ENCODE assay signal across 1 cellular context in the genomic region with DNA sequence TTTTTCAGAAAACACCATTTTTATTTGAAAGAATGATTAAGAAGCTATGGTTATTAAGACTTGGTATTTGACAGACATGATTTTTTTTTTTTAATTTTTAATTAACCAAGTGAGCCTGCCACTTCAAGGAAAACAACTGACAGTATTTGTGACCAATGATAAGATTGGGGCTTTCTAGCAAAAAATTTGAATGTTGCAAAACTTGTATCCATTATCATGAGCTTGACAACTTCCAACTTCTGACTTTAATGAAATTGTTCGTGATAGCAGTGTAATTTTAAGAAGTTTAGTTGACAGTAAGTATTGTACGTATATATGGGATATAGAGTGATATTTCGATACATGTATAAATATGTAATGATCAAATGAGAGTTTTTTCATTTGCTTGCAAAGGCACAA.
TF ChIP-seq lines count a peak whose summit lies in the region.

No MANE protein-coding gene starts in this region.

TF ChIP-seq in GM23338, 12 proteins besides CTCF, POLR2A, EP300 and RAD21 (continued from another document):
- TF ChIP-seq, protein P1, sequence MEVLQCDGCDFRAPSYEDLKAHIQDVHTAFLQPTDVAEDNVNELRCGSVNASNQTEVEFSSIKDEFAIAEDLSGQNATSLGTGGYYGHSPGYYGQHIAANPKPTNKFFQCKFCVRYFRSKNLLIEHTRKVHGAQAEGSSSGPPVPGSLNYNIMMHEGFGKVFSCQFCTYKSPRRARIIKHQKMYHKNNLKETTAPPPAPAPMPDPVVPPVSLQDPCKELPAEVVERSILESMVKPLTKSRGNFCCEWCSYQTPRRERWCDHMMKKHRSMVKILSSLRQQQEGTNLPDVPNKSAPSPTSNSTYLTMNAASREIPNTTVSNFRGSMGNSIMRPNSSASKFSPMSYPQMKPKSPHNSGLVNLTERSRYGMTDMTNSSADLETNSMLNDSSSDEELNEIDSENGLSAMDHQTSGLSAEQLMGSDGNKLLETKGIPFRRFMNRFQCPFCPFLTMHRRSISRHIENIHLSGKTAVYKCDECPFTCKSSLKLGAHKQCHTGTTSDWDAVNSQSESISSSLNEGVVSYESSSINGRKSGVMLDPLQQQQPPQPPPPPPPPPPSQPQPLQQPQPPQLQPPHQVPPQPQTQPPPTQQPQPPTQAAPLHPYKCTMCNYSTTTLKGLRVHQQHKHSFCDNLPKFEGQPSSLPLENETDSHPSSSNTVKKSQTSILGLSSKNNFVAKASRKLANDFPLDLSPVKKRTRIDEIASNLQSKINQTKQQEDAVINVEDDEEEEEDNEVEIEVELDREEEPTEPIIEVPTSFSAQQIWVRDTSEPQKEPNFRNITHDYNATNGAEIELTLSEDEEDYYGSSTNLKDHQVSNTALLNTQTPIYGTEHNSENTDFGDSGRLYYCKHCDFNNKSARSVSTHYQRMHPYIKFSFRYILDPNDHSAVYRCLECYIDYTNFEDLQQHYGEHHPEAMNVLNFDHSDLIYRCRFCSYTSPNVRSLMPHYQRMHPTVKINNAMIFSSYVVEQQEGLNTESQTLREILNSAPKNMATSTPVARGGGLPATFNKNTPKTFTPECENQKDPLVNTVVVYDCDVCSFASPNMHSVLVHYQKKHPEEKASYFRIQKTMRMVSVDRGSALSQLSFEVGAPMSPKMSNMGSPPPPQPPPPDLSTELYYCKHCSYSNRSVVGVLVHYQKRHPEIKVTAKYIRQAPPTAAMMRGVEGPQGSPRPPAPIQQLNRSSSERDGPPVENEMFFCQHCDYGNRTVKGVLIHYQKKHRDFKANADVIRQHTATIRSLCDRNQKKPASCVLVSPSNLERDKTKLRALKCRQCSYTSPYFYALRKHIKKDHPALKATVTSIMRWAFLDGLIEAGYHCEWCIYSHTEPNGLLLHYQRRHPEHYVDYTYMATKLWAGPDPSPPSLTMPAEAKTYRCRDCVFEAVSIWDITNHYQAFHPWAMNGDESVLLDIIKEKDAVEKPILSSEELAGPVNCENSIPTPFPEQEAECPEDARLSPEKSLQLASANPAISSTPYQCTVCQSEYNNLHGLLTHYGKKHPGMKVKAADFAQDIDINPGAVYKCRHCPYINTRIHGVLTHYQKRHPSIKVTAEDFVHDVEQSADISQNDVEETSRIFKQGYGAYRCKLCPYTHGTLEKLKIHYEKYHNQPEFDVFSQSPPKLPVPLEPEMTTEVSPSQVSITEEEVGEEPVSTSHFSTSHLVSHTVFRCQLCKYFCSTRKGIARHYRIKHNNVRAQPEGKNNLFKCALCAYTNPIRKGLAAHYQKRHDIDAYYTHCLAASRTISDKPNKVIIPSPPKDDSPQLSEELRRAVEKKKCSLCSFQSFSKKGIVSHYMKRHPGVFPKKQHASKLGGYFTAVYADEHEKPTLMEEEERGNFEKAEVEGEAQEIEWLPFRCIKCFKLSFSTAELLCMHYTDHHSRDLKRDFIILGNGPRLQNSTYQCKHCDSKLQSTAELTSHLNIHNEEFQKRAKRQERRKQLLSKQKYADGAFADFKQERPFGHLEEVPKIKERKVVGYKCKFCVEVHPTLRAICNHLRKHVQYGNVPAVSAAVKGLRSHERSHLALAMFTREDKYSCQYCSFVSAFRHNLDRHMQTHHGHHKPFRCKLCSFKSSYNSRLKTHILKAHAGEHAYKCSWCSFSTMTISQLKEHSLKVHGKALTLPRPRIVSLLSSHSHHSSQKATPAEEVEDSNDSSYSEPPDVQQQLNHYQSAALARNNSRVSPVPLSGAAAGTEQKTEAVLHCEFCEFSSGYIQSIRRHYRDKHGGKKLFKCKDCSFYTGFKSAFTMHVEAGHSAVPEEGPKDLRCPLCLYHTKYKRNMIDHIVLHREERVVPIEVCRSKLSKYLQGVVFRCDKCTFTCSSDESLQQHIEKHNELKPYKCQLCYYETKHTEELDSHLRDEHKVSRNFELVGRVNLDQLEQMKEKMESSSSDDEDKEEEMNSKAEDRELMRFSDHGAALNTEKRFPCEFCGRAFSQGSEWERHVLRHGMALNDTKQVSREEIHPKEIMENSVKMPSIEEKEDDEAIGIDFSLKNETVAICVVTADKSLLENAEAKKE (CRISPR knock-in tag; IDR thresholded peaks at IDR 0.05) = no peak
TF ChIP-seq in GM23338: peak in this region for 0.
